Comparison of ENCODE assay signal across 23 cellular contexts in genomic region chr20:46501961-46502360, GRCh38. TPM values are rescaled to one million over a fixed set of nuclear protein-coding genes. Genes with fewer than 3 reads are reported as not detected.
"Had no signal": no experiment of that assay in that cellular context is flagged by ENCODE, and none has a peak within 500 bp of the region (broad histone marks: within the 10 kb centered on the region; RNA-seq: fewer than 3 reads in every experiment).

No MANE protein-coding gene starts in this region.

- ATAC-seq: activated CD4-positive, CD25-positive, alpha-beta regulatory T cell treated with anti-CD3 and anti-CD28 coated beads, Interleukin-2, amount 50 U/mL, for 24 hours; activated CD8-positive, alpha-beta T cell treated with anti-CD3 and anti-CD28 coated beads for 36 hours; SK-N-SH treated with all-trans-retinoic acid at 6 μM for 48 hours had no signal

- H3K4me3 Mint-ChIP-seq: activated CD8-positive, alpha-beta T cell treated with anti-CD3 and anti-CD28 coated beads for 36 hours; activated naive CD4-positive, alpha-beta T cell treated with anti-CD3 and anti-CD28 coated beads, Interleukin-2, amount 50 U/mL, for 24 hours; brain; T-helper 1 cell treated with Interleukin-12 subunit alpha and Interleukin-12 subunit beta and Interleukin-4 antibody, amounts not matched to agents 30 μg/mL and 1 μg/mL, for 36 hours had no signal

- DNase-seq: activated CD4-positive, alpha-beta T cell treated with anti-CD3 and anti-CD28 coated beads for 4 hours; activated CD8-positive, alpha-beta memory T cell treated with anti-CD3 and anti-CD28 coated beads, Interleukin-2, amount 50 U/mL, for 48 hours; activated CD8-positive, alpha-beta T cell treated with anti-CD3 and anti-CD28 coated beads for 36 hours; activated T-cell treated with anti-CD3 and anti-CD28 coated beads, Interleukin-2, amount 50 U/mL, for 1 hour; amygdala; MM.1S; NCI-H1105; NCI-H1436; NCI-H1694 treated with DMSO at 0.1 percent for 48 hours; NCI-H2029 treated with DMSO at 0.1 percent for 48 hours; NCI-H446; NCI-H524; Peyer's patch; Right ventricle myocardium superior; SW 1271 had no signal

- H3K27me3 ChIP-seq: Peyer's patch, SJSA1 had no signal

- H3K36me3 ChIP-seq: Peyer's patch, SJSA1 had no signal

- H3K27ac ChIP-seq: Peyer's patch, RWPE1, SJSA1 had no signal

- H3K4me3 ChIP-seq: Peyer's patch, SJSA1 had no signal

- H3K27ac Mint-ChIP-seq: activated CD8-positive, alpha-beta T cell treated with anti-CD3 and anti-CD28 coated beads for 36 hours; activated naive CD4-positive, alpha-beta T cell treated with anti-CD3 and anti-CD28 coated beads, Interleukin-2, amount 50 U/mL, for 24 hours; brain; T-helper 1 cell treated with Interleukin-12 subunit alpha and Interleukin-12 subunit beta and Interleukin-4 antibody, amounts not matched to agents 30 μg/mL and 1 μg/mL, for 36 hours had no signal

- H3K4me1 Mint-ChIP-seq: activated naive CD4-positive, alpha-beta T cell treated with anti-CD3 and anti-CD28 coated beads, Interleukin-2, amount 50 U/mL, for 24 hours; brain had no signal

- H3K4me1 ChIP-seq: Peyer's patch, SJSA1 had no signal

RNA-seq across cellular contexts. Expression of gene OCSTAMP, which starts 48.5 kb away (rescaled TPM):
- total RNA-seq: activated CD8-positive, alpha-beta T cell treated with anti-CD3 and anti-CD28 coated beads for 36 hours; astrocyte; Peyer's patch; Right ventricle myocardium superior; SJSA1 had no signal
